ENCODE assay signal across 1 cellular context in genomic region chr13:27772651-27773425, GRCh38.
TF ChIP-seq lines count a peak whose summit lies in the region.

No MANE protein-coding gene starts in this region.

TF ChIP-seq in H1, 55 proteins besides CTCF, POLR2A, EP300 and RAD21 (continued from another document):
- TF ChIP-seq ATF2 (IDR thresholded peaks at IDR 0.05; ENCODE audit: low read length) (no peak), BACH1 (IDR thresholded peaks at IDR 0.05; ENCODE audit: low read length) (no peak), JUND (IDR thresholded peaks at IDR 0.05; ENCODE audit: low read length) (no peak), SIX5 (IDR thresholded peaks at IDR 0.05; ENCODE audit: low read depth, low read length) (no peak), RNF2 (IDR thresholded peaks at IDR 0.05; ENCODE audit: borderline replicate concordance, low read depth, low read length, missing control alignments, poor library complexity, severe bottlenecking) (no peak), EZH2 (IDR thresholded peaks at IDR 0.05; ENCODE audit: low read depth, low read length, severe bottlenecking) (no peak), SAP30 (IDR thresholded peaks at IDR 0.05; ENCODE audit: insufficient read depth, insufficient replicate concordance, low read length) (no peak), ZNF274 (IDR thresholded peaks at IDR 0.05; ENCODE audit: borderline replicate concordance, extremely low read depth, low read length) (no peak)
